ENCODE assay signal across 16 cellular contexts in genomic region chr10:19935106-19935505, GRCh38.
DNase-seq lines count a peak whose midpoint lies in the region; ATAC-seq and TF ChIP-seq lines count a peak whose summit lies in the region.
"Had no signal": no experiment of that assay in that cellular context is flagged by ENCODE, and none has a peak within 500 bp of the region (broad histone marks: within the 10 kb centered on the region; RNA-seq: fewer than 3 reads in every experiment).

No MANE protein-coding gene starts in this region.

- H3K23ac ChIP-seq in neuronal stem cell (ENCODE audit: low read depth, low read length, poor library complexity): peak overlapping the region; percentile 92

- no CpG with 5 or more reads among the region's 3 CpGs for WGBS in neuronal stem cell (ENCODE audit: extremely low coverage in 2 of 2, insufficient read length in 2 of 2, insufficient replicate concordance in 1 of 2), 2 donors

- H4K8ac ChIP-seq in neuronal stem cell (ENCODE audit: low read depth, low read length): no peak overlapping the region

- peak; percentile 2 to 71 for DNase-seq in NCI-H524 (lab: John Stamatoyannopoulos, UW)
- no peak for DNase-seq in NCI-H524 treated with DMSO at 0.1 percent for 48 hours (lab: John Stamatoyannopoulos, UW)
- peak; percentile 13 for DNase-seq in LHCN-M2 (ENCODE audit: low read depth)
- DNase-seq in SHP77 (lab: John Stamatoyannopoulos, UW): peak; percentile 6 to 41
- DNase-seq in neuronal stem cell (ENCODE audit: low spot score): no peak
- no peak for DNase-seq in CD8-positive, alpha-beta T cell
- DNase-seq in activated CD8-positive, alpha-beta memory T cell treated with anti-CD3 and anti-CD28 coated beads, Interleukin-2, amount 50 U/mL, for 4 hours: no peak
- DNase-seq in activated CD8-positive, alpha-beta T cell treated with anti-CD3 and anti-CD28 coated beads for 36 hours: no peak
- DNase-seq: ACHN; CD4-positive, alpha-beta memory T cell; COR-L47; GF-D8 had no signal

- no peak overlapping the region for H4K91ac ChIP-seq in neuronal stem cell (ENCODE audit: low read depth, low read length, poor library complexity)

- no peak overlapping the region for H2BK5ac ChIP-seq in neuronal stem cell (ENCODE audit: low read length)

- POLR2A ChIA-PET in CD8-positive, alpha-beta T cell (lab: Charles Lee): no interaction called here
- POLR2A ChIA-PET in activated CD8-positive, alpha-beta T cell treated with anti-CD3 and anti-CD28 coated beads for 36 hours (lab: Charles Lee): no interaction called here

- H3K79me1 ChIP-seq in neuronal stem cell (ENCODE audit: low read depth, low read length): peaks cover 2% of the 10 kb centered on the region

- peaks cover 2% of the 10 kb centered on the region for H3K9me3 Mint-ChIP-seq in CD8-positive, alpha-beta T cell
- H3K9me3 Mint-ChIP-seq in activated CD8-positive, alpha-beta T cell treated with anti-CD3 and anti-CD28 coated beads for 36 hours: peaks cover 2% of the 10 kb centered on the region

- H3K14ac ChIP-seq in neuronal stem cell (ENCODE audit: low read length): no peak overlapping the region

- peak overlapping the region; percentile 30 for H3K9ac ChIP-seq in neuronal stem cell (ENCODE audit: low read depth, low read length, poor library complexity)

- peaks cover 0 to 6% of the 10 kb centered on the region in 2 donors for H3K4me1 ChIP-seq in neuronal stem cell (ENCODE audit: control insufficient read depth in 2 of 2, insufficient read depth in 1 of 2, low read depth in 1 of 2, low read length in 2 of 2)
- H3K4me1 ChIP-seq in CD8-positive, alpha-beta T cell (ENCODE audit: insufficient read depth, low read length): no peaks in the 10 kb centered on the region
- H3K4me1 ChIP-seq: HAP-1 had no signal

- H2BK12ac ChIP-seq in neuronal stem cell (ENCODE audit: low read length): no peak overlapping the region

- intact Hi-C loops in CD8-positive, alpha-beta T cell (cut with DNase I, micrococcal nuclease): no loop called here
- intact Hi-C loops in activated CD8-positive, alpha-beta T cell treated with anti-CD3 and anti-CD28 coated beads for 36 hours (cut with micrococcal nuclease): no loop called here

- CTCF ChIA-PET in CD8-positive, alpha-beta T cell (lab: Charles Lee): no interaction called here
- CTCF ChIA-PET in activated CD8-positive, alpha-beta T cell treated with anti-CD3 and anti-CD28 coated beads for 36 hours (lab: Charles Lee): no interaction called here

- no peak overlapping the region for H2BK15ac ChIP-seq in neuronal stem cell (ENCODE audit: low read length)

- peak overlapping the region; percentile 44 for H3K18ac ChIP-seq in neuronal stem cell (ENCODE audit: low read length)

- H3K4me3 Mint-ChIP-seq in CD8-positive, alpha-beta T cell: no peak overlapping the region
- no peak overlapping the region for H3K4me3 Mint-ChIP-seq in activated CD8-positive, alpha-beta T cell treated with anti-CD3 and anti-CD28 coated beads for 36 hours
- H3K4me3 Mint-ChIP-seq: B cell; CD4-positive, alpha-beta memory T cell; IgD-negative memory B cell had no signal

- H3K27ac ChIP-seq in neuronal stem cell (replicated peaks; ENCODE audit: low read length): no peak overlapping the region
- no peak overlapping the region for H3K27ac ChIP-seq in CD8-positive, alpha-beta T cell (ENCODE audit: low read depth, low read length)
- H3K27ac ChIP-seq: C4-2B had no signal

- H3K36me3 ChIP-seq in neuronal stem cell (replicated peaks in 1 of 2; ENCODE audit: control insufficient read depth in 2 of 2, insufficient read depth in 2 of 2, low read length in 2 of 2): no peaks in the 10 kb centered on the region
- no peaks in the 10 kb centered on the region for H3K36me3 ChIP-seq in CD8-positive, alpha-beta T cell (ENCODE audit: insufficient read depth, low read length)
- H3K36me3 ChIP-seq: HAP-1 had no signal

- H3K4ac ChIP-seq in neuronal stem cell (ENCODE audit: low read length): peak overlapping the region; percentile 47

- H3K4me3 ChIP-seq in neuronal stem cell (ENCODE audit: low read length in 2 of 2): peak overlapping the region in 1 of 2 donors; percentile 39
- no peak overlapping the region for H3K4me3 ChIP-seq in CD8-positive, alpha-beta T cell (ENCODE audit: low read depth, low read length)
- H3K4me3 ChIP-seq: HAP-1 had no signal

- H2AFZ ChIP-seq in neuronal stem cell (ENCODE audit: low read length): no peak overlapping the region

- H3K27ac Mint-ChIP-seq in CD8-positive, alpha-beta T cell: no peak overlapping the region
- H3K27ac Mint-ChIP-seq in activated CD8-positive, alpha-beta T cell treated with anti-CD3 and anti-CD28 coated beads for 36 hours: no peak overlapping the region
- H3K27ac Mint-ChIP-seq: B cell; CD4-positive, alpha-beta memory T cell; IgD-negative memory B cell had no signal

- TF ChIP-seq CTCF in CD8-positive, alpha-beta T cell (IDR thresholded peaks at IDR 0.05): no peak
- TF ChIP-seq CTCF in activated CD8-positive, alpha-beta T cell treated with anti-CD3 and anti-CD28 coated beads for 36 hours (IDR thresholded peaks at IDR 0.05): no peak

- no peak overlapping the region for H2BK120ac ChIP-seq in neuronal stem cell (ENCODE audit: low read depth, low read length)

- H3K4me2 ChIP-seq in neuronal stem cell (ENCODE audit: insufficient read depth, low read length, poor library complexity, severe bottlenecking): no peak overlapping the region

- no peaks in the 10 kb centered on the region for H3K27me3 Mint-ChIP-seq in CD8-positive, alpha-beta T cell (ENCODE audit: low read depth)
- H3K27me3 Mint-ChIP-seq in activated CD8-positive, alpha-beta T cell treated with anti-CD3 and anti-CD28 coated beads for 36 hours: no peaks in the 10 kb centered on the region
- H3K27me3 Mint-ChIP-seq: B cell; CD4-positive, alpha-beta memory T cell; IgD-negative memory B cell had no signal

- H3K36me3 Mint-ChIP-seq in CD8-positive, alpha-beta T cell: no peaks in the 10 kb centered on the region
- H3K36me3 Mint-ChIP-seq in activated CD8-positive, alpha-beta T cell treated with anti-CD3 and anti-CD28 coated beads for 36 hours (ENCODE audit: low read depth): no peaks in the 10 kb centered on the region
- H3K36me3 Mint-ChIP-seq: CD4-positive, alpha-beta memory T cell; IgD-negative memory B cell had no signal

- H3K9me3 ChIP-seq in neuronal stem cell (replicated peaks in 1 of 2; ENCODE audit: control insufficient read depth in 2 of 2, insufficient read depth in 1 of 2, low read depth in 1 of 2, low read length in 2 of 2): no peaks in the 10 kb centered on the region
- no peaks in the 10 kb centered on the region for H3K9me3 ChIP-seq in CD8-positive, alpha-beta T cell (ENCODE audit: low read length)
- H3K9me3 ChIP-seq: HAP-1 had no signal

- no peak overlapping the region for H2AK5ac ChIP-seq in neuronal stem cell (ENCODE audit: low read depth, low read length)

- ATAC-seq in CD8-positive, alpha-beta T cell: no peak
- no peak for ATAC-seq in activated CD8-positive, alpha-beta T cell treated with anti-CD3 and anti-CD28 coated beads for 36 hours

- H3K27me3 ChIP-seq in neuronal stem cell (ENCODE audit: control insufficient read depth in 3 of 3, insufficient read depth in 3 of 3, low read depth in 1 of 3, low read length in 3 of 3): no peaks in the 10 kb centered on the region
- no peaks in the 10 kb centered on the region for H3K27me3 ChIP-seq in CD8-positive, alpha-beta T cell (ENCODE audit: insufficient read depth, low read length)

- no peaks in the 10 kb centered on the region for H3K4me1 Mint-ChIP-seq in CD8-positive, alpha-beta T cell (ENCODE audit: low read depth)
- no peaks in the 10 kb centered on the region for H3K4me1 Mint-ChIP-seq in activated CD8-positive, alpha-beta T cell treated with anti-CD3 and anti-CD28 coated beads for 36 hours (ENCODE audit: low read depth)
- H3K4me1 Mint-ChIP-seq: CD4-positive, alpha-beta memory T cell; IgD-negative memory B cell had no signal

Comparison
In these comparisons a context has a peak if more than half of its experiments do, and no peak if none do; other contexts are left out.
1. DNase-seq: peak in NCI-H524 (2 of 2), LHCN-M2 (single experiment) and SHP77 (2 of 2); none in NCI-H524 treated with DMSO at 0.1 percent for 48 hours (single experiment), neuronal stem cell (single experiment), CD8-positive, alpha-beta T cell (0 of 7), activated CD8-positive, alpha-beta memory T cell treated with anti-CD3 and anti-CD28 coated beads, Interleukin-2, amount 50 U/mL, for 4 hours (single experiment) and activated CD8-positive, alpha-beta T cell treated with anti-CD3 and anti-CD28 coated beads for 36 hours (single experiment).